In the genomic region with DNA sequence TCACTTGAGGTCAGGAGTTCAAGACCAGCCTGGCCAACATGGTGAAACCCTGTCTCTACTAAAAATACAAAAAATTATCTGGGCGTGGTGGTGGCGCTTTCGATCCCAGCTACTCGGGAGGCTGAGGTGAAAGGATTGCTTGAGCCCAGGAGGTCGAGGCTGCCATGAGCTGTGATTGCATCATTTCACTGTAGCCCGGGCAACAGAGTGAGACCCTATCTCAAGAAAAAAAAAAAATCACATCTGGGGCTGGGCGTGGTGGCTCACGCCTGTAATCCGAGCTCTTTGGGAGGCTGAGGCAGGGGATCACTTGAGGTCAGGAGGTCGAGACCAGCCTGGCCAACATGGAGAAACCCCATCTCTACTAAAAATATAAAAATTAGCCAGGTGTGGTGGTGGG, we compare ENCODE assay signal across 1 cellular context.
A peak's percentile ranks its signal among the peaks of the same experiment; 100 is the strongest.
TF ChIP-seq lines count a peak whose summit lies in the region.

No MANE protein-coding gene starts in this region.

TF ChIP-seq in IMR-90, 13 proteins besides CTCF, POLR2A, EP300 and RAD21:
- TF ChIP-seq CEBPB (IDR thresholded peaks at IDR 0.05; ENCODE audit: low read depth, low read length) = peak; percentile 42; the same call in 1 of the 2 replicates
